32 cellular contexts compared by ENCODE assay signal in the genomic region with DNA sequence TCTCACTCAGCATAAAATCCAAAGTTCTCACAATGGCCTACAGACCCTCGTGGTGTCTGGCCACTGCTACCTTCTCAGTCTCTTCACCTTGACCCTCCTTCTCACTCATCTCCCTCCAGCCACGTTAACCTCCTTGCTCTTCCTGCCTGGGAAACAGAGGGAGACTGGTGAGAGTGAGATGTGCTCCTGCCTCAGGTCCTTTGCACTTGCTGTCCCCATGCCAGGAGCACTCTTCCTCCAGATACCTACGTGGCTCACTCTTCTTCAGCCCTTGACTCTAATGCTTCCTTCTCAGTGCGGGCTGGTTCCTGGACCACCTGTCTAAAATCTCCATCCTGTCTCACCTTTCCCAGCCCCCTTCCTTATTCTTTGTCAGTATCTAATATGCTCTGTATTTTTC.
"Had no signal": no experiment of that assay in that cellular context is flagged by ENCODE, and none has a peak within 500 bp of the region (broad histone marks: within the 10 kb centered on the region; RNA-seq: fewer than 3 reads in every experiment).

No MANE protein-coding gene starts in this region.

- H3K4me3 ChIP-seq: adrenal gland, ascending aorta, heart left ventricle, prostate gland, skin epidermis, thyroid gland, upper lobe of right lung had no signal

- H3K36me3 ChIP-seq: prostate gland had no signal

- H3K9me3 Mint-ChIP-seq: activated naive CD8-positive, alpha-beta T cell treated with anti-CD3 and anti-CD28 coated beads for 36 hours; immature natural killer cell; mesothelial cell of epicardium; naive B cell; stimulated activated memory B cell treated with anti-CD40 and anti-IgM and Interleukin-4, amounts not matched to agents 10 μg/mL and 1 μg/mL and 100 μg/mL, for 72 hours; stimulated activated naive CD8-positive, alpha-beta T cell treated with anti-CD3 and anti-CD28 coated beads, Interleukin-15, amount 100 ng/mL, for 72 hours; T-cell; T-helper 2 cell treated with Interferon-gamma antibody and Interleukin-4, amounts not matched to agents 5 μg/mL and 100 μg/mL, for 36 hours had no signal

- H3K27me3 ChIP-seq: adrenal gland, ascending aorta, heart left ventricle, thyroid gland, upper lobe of right lung had no signal

- ATAC-seq: esophagus mucosa; heart left ventricle; left colon; sciatic nerve; stimulated activated memory B cell treated with anti-CD40 and anti-IgM and Interleukin-4, amounts not matched to agents 10 μg/mL and 1 μg/mL and 100 μg/mL, for 72 hours; stimulated activated naive CD8-positive, alpha-beta T cell treated with anti-CD3 and anti-CD28 coated beads, Interleukin-15, amount 100 ng/mL, for 72 hours; T-cell; upper lobe of right lung had no signal

- DNase-seq: activated CD4-positive, alpha-beta T cell treated with anti-CD3 and anti-CD28 coated beads for 4 hours; activated CD4-positive, alpha-beta T cell treated with anti-CD3 and anti-CD28 coated beads, Interleukin-2, amount 50 U/mL, for 4 hours; activated CD4-positive, CD25-positive, alpha-beta regulatory T cell; activated CD8-positive, alpha-beta memory T cell treated with anti-CD3 and anti-CD28 coated beads, Interleukin-2, amount 50 U/mL, for 48 hours; activated naive CD4-positive, alpha-beta T cell; activated naive CD8-positive, alpha-beta T cell treated with anti-CD3 and anti-CD28 coated beads for 36 hours; activated T-cell treated with anti-CD3 and anti-CD28 coated beads, Interleukin-2, amount 50 U/mL, for 48 hours; adrenal gland; cortex of kidney; foreskin fibroblast; hypothalamus; immature natural killer cell; kidney; left colon; mammary epithelial cell; naive B cell; retina; stimulated activated CD4-positive, alpha-beta T cell treated with anti-CD3 and anti-CD28 coated beads, Interleukin-4, amount 100 ng/mL, for 24 hours; stimulated activated naive CD8-positive, alpha-beta T cell treated with anti-CD3 and anti-CD28 coated beads, Interleukin-15, amount 100 ng/mL, for 72 hours; T-cell; thyroid gland; upper lobe of right lung had no signal

- H3K36me3 Mint-ChIP-seq: activated naive CD8-positive, alpha-beta T cell treated with anti-CD3 and anti-CD28 coated beads for 36 hours had no signal

- H3K27ac Mint-ChIP-seq: activated naive CD8-positive, alpha-beta T cell treated with anti-CD3 and anti-CD28 coated beads for 36 hours; stimulated activated memory B cell treated with anti-CD40 and anti-IgM and Interleukin-4, amounts not matched to agents 10 μg/mL and 1 μg/mL and 100 μg/mL, for 72 hours; T-cell; T-helper 2 cell treated with Interferon-gamma antibody and Interleukin-4, amounts not matched to agents 5 μg/mL and 100 μg/mL, for 36 hours had no signal

- H3K27ac ChIP-seq: ascending aorta, prostate gland, skin epidermis, thyroid gland, upper lobe of right lung had no signal

- H3K27me3 Mint-ChIP-seq: activated naive CD8-positive, alpha-beta T cell treated with anti-CD3 and anti-CD28 coated beads for 36 hours; naive B cell; stimulated activated memory B cell treated with anti-CD40 and anti-IgM and Interleukin-4, amounts not matched to agents 10 μg/mL and 1 μg/mL and 100 μg/mL, for 72 hours; stimulated activated naive CD8-positive, alpha-beta T cell treated with anti-CD3 and anti-CD28 coated beads, Interleukin-15, amount 100 ng/mL, for 72 hours; T-cell had no signal

- H3K4me1 ChIP-seq: prostate gland, upper lobe of right lung had no signal

- H3K9me3 ChIP-seq: adrenal gland, ascending aorta, heart left ventricle, prostate gland, thyroid gland, upper lobe of right lung had no signal

- H3K4me3 Mint-ChIP-seq: activated naive CD8-positive, alpha-beta T cell treated with anti-CD3 and anti-CD28 coated beads for 36 hours; brain; immature natural killer cell; mesothelial cell of epicardium; naive B cell; stimulated activated memory B cell treated with anti-CD40 and anti-IgM and Interleukin-4, amounts not matched to agents 10 μg/mL and 1 μg/mL and 100 μg/mL, for 72 hours; stimulated activated naive CD8-positive, alpha-beta T cell treated with anti-CD3 and anti-CD28 coated beads, Interleukin-15, amount 100 ng/mL, for 72 hours; T-cell; T-helper 2 cell treated with Interferon-gamma antibody and Interleukin-4, amounts not matched to agents 5 μg/mL and 100 μg/mL, for 36 hours had no signal
